In the genomic region with DNA sequence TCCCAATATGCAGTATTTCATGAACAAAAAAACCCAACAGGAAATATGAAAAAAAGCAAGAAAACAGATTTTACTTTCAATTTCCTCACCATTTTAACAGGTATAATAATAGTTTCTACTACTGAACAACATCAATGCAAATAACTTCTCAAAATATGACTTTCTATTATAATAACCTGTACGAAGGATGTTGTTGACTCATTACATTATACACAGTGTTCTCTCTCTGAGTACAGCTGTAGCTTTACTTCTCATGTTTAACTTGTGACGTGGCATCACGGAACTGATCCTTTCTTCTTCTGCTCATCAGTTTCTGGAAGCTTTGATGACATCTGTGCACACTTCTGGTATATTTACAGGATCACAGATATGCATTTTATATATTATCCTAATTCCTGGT, we compare ENCODE assay signal across 10 cellular contexts. TPM values are rescaled to one million over a fixed set of nuclear protein-coding genes. Genes with fewer than 3 reads are reported as not detected.
DNase-seq lines count a peak whose midpoint lies in the region; ATAC-seq and TF ChIP-seq lines count a peak whose summit lies in the region.
"Had no signal": no experiment of that assay in that cellular context is flagged by ENCODE, and none has a peak within 500 bp of the region (broad histone marks: within the 10 kb centered on the region; RNA-seq: fewer than 3 reads in every experiment).

No MANE protein-coding gene starts in this region.

- peak; percentile 86 for DNase-seq in GM20000 (ENCODE audit: low spot score)
- peak; percentile 23 for DNase-seq in activated CD4-positive, alpha-beta memory T cell treated with anti-CD3 and anti-CD28 coated beads for 36 hours
- DNase-seq in NCI-H2196 treated with DMSO at 0.1 percent for 48 hours (lab: John Stamatoyannopoulos, UW; ENCODE audit: unreplicated experiment) = no peak
- no peak for DNase-seq in HT-29 (ENCODE audit: low spot score)
- DNase-seq in NCI-H526 treated with DMSO at 0.1 percent for 48 hours (lab: John Stamatoyannopoulos, UW) = no peak
- DNase-seq in ACHN = no peak
- DNase-seq: body of pancreas, SJCRH30 had no signal

- intact Hi-C loops in activated CD4-positive, alpha-beta memory T cell treated with anti-CD3 and anti-CD28 coated beads for 36 hours (cut with micrococcal nuclease) = no loop called here

- H3K4me1 Mint-ChIP-seq in activated CD4-positive, alpha-beta memory T cell treated with anti-CD3 and anti-CD28 coated beads for 36 hours (ENCODE audit: low read depth) = peaks cover 13% of the 10 kb centered on the region

- H3K36me3 Mint-ChIP-seq in activated CD4-positive, alpha-beta memory T cell treated with anti-CD3 and anti-CD28 coated beads for 36 hours = peaks cover 34% of the 10 kb centered on the region

- POLR2A ChIA-PET in activated CD4-positive, alpha-beta memory T cell treated with anti-CD3 and anti-CD28 coated beads for 36 hours (lab: Charles Lee) = interaction anchor here (1.2 kb wide), 1 partner anchor 145 kb away, joined by 5 read pairs; the partner anchor contains the start of gene ITSN2

- TF ChIP-seq CTCF in GM20000 (IDR thresholded peaks at IDR 0.05; ENCODE audit: extremely low read depth, missing control alignments) = no peak

- H3K27ac Mint-ChIP-seq in activated CD4-positive, alpha-beta memory T cell treated with anti-CD3 and anti-CD28 coated beads for 36 hours = no peak overlapping the region

- H3K4me3 Mint-ChIP-seq in activated CD4-positive, alpha-beta memory T cell treated with anti-CD3 and anti-CD28 coated beads for 36 hours = no peak overlapping the region

- H3K9me3 Mint-ChIP-seq in activated CD4-positive, alpha-beta memory T cell treated with anti-CD3 and anti-CD28 coated beads for 36 hours = no peaks in the 10 kb centered on the region

- ATAC-seq in GM18517 (IDR thresholded peaks at IDR 0.05; ENCODE audit: unreplicated experiment) = peak; percentile 98
- ATAC-seq in HG03039 (IDR thresholded peaks at IDR 0.05; ENCODE audit: unreplicated experiment) = peak; percentile 85
- ATAC-seq: body of pancreas had no signal

- CTCF ChIA-PET in activated CD4-positive, alpha-beta memory T cell treated with anti-CD3 and anti-CD28 coated beads for 36 hours (lab: Charles Lee) = no interaction called here

- no peaks in the 10 kb centered on the region for H3K27me3 Mint-ChIP-seq in activated CD4-positive, alpha-beta memory T cell treated with anti-CD3 and anti-CD28 coated beads for 36 hours

- in situ Hi-C loops in ACHN (cut with HindIII; ENCODE audit: low pct_ligation_motif_present, low pct_unique_long_range_greater_than_20kb, low sequenced_read_pairs) = no loop called here

RNA-seq across cellular contexts. Expression of gene FAM228A, which starts 40.0 kb away (rescaled TPM):
- total RNA-seq in activated CD4-positive, alpha-beta memory T cell treated with anti-CD3 and anti-CD28 coated beads for 36 hours = under 1 TPM; 0.12 to 0.17 TPM
- not detected in 2 replicates for total RNA-seq in HT-29 (2014; rRNA removed; shearing (Covaris generic))
- total RNA-seq: body of pancreas, SJCRH30 had no signal

Comparison
In these comparisons a context has a peak if more than half of its experiments do, and no peak if none do; other contexts are left out.
1. DNase-seq: peak in GM20000 (single experiment) and activated CD4-positive, alpha-beta memory T cell treated with anti-CD3 and anti-CD28 coated beads for 36 hours (single experiment); none in NCI-H2196 treated with DMSO at 0.1 percent for 48 hours (single experiment), HT-29 (single experiment), NCI-H526 treated with DMSO at 0.1 percent for 48 hours (single experiment) and ACHN (single experiment).